Comparison of ENCODE assay signal across 8 cellular contexts in genomic region chr13:39039033-39039432, GRCh38. TPM values are rescaled to one million over a fixed set of nuclear protein-coding genes. Genes with fewer than 3 reads are reported as not detected.
DNase-seq lines count a peak whose midpoint lies in the region; ATAC-seq and TF ChIP-seq lines count a peak whose summit lies in the region.

No MANE protein-coding gene starts in this region.

- H3K9me3 ChIP-seq in left ventricle myocardium inferior (replicated peaks), result no peaks in the 10 kb centered on the region
- H3K9me3 ChIP-seq in liver (ENCODE audit: control insufficient read depth in 4 of 4, low read length in 3 of 4), result no peaks in the 10 kb centered on the region
- H3K9me3 ChIP-seq in vagina, result no peaks in the 10 kb centered on the region

- H3K4me3 Mint-ChIP-seq in activated naive CD8-positive, alpha-beta T cell treated with anti-CD3 and anti-CD28 coated beads, Interleukin-2, amount 10 ng/mL, durations not matched to agents 7 days and 5 days, result peak overlapping the region; percentile 99

- H3K27me3 ChIP-seq in left ventricle myocardium inferior (ENCODE audit: low read depth) (no peaks in the 10 kb centered on the region), liver (ENCODE audit: control insufficient read depth in 4 of 4, insufficient read depth in 4 of 4, low read length in 3 of 4) (no peaks in the 10 kb centered on the region), vagina (no peaks in the 10 kb centered on the region)

- no peak for ATAC-seq in activated naive CD8-positive, alpha-beta T cell treated with anti-CD3 and anti-CD28 coated beads, Interleukin-2, amount 10 ng/mL, durations not matched to agents 7 days and 5 days (ENCODE audit: low read depth)
- ATAC-seq in left lobe of liver, result no peak

- H3K4me1 ChIP-seq in left ventricle myocardium inferior (peaks cover 65% of the 10 kb centered on the region), liver (ENCODE audit: control insufficient read depth in 4 of 4, insufficient read depth in 4 of 4, low read length in 3 of 4) (peaks cover 6 to 49% (median 30%) of the 10 kb centered on the region in 4 donors), vagina (peaks cover 51% of the 10 kb centered on the region)

- intact Hi-C loops in left ventricle myocardium inferior (cut with micrococcal nuclease), result no loop called here
- intact Hi-C loops in cardiac septum (cut with DNase I), result loop anchor here (5.0 kb wide), 1 partner anchor 473 kb away; no protein-coding TSS in a partner anchor
- intact Hi-C loops in vagina (cut with DNase I), result no loop called here

- peak overlapping the region; percentile 100 for H3K27ac Mint-ChIP-seq in activated naive CD8-positive, alpha-beta T cell treated with anti-CD3 and anti-CD28 coated beads, Interleukin-2, amount 10 ng/mL, durations not matched to agents 7 days and 5 days

- H3K36me3 ChIP-seq in left ventricle myocardium inferior (peaks cover 10% of the 10 kb centered on the region), liver (ENCODE audit: control insufficient read depth in 4 of 4, insufficient read depth in 3 of 4, low read depth in 1 of 4, low read length in 3 of 4) (peaks cover 0 to 3% (median 1%) of the 10 kb centered on the region in 4 donors), vagina (no peaks in the 10 kb centered on the region)

- peaks cover 38% of the 10 kb centered on the region for H3K4me1 Mint-ChIP-seq in activated naive CD8-positive, alpha-beta T cell treated with anti-CD3 and anti-CD28 coated beads, Interleukin-2, amount 10 ng/mL, durations not matched to agents 7 days and 5 days

- no peak for TF ChIP-seq CTCF in left ventricle myocardium inferior (IDR thresholded peaks at IDR 0.05; ENCODE audit: borderline replicate concordance)
- TF ChIP-seq CTCF in liver (IDR thresholded peaks at IDR 0.05; ENCODE audit: low read depth, low read length, missing input control), result no peak
- TF ChIP-seq CTCF in vagina (IDR thresholded peaks at IDR 0.05), result no peak

- H3K27ac ChIP-seq in left ventricle myocardium inferior (replicated peaks), result peak overlapping the region; percentile 88
- H3K27ac ChIP-seq in liver (ENCODE audit: low read depth in 1 of 2, low read length in 2 of 2), result peak overlapping the region; percentile 79 to 96
- no peak overlapping the region for H3K27ac ChIP-seq in vagina

- H3K9ac ChIP-seq in liver (ENCODE audit: low read depth in 1 of 2, low read length in 2 of 2), result peak overlapping the region; percentile 71 to 85

- no peaks in the 10 kb centered on the region for H3K9me3 Mint-ChIP-seq in activated naive CD8-positive, alpha-beta T cell treated with anti-CD3 and anti-CD28 coated beads, Interleukin-2, amount 10 ng/mL, durations not matched to agents 7 days and 5 days

- TF ChIP-seq RAD21 in liver (IDR thresholded peaks at IDR 0.05), result no peak

- 10% methylated on average over 7 of the region's 7 CpGs for WGBS in liver

- DNase-seq in left ventricle myocardium inferior, result no peak
- DNase-seq in cardiac septum (ENCODE audit: low spot score), result no peak
- DNase-seq in activated naive CD8-positive, alpha-beta T cell treated with anti-CD3 and anti-CD28 coated beads, Interleukin-2, amount 10 ng/mL, durations not matched to agents 7 days and 5 days, result no peak
- DNase-seq in vagina (ENCODE audit: extremely low spot score in 2 of 2), result no peak
- no peak for DNase-seq in nucleus accumbens (lab: John Stamatoyannopoulos, UW)
- DNase-seq in left lobe of liver (ENCODE audit: low spot score), result no peak
- no peak for DNase-seq in NAMALWA (ENCODE audit: low spot score)

- H3K4me3 ChIP-seq in left ventricle myocardium inferior (peak overlapping the region; percentile 94), liver (ENCODE audit: low read depth in 1 of 3, low read length in 3 of 3) (peak overlapping the region; percentile 63 to 100 (median 90)), vagina (peak overlapping the region; percentile 72 to 74)

- no peaks in the 10 kb centered on the region for H3K27me3 Mint-ChIP-seq in activated naive CD8-positive, alpha-beta T cell treated with anti-CD3 and anti-CD28 coated beads, Interleukin-2, amount 10 ng/mL, durations not matched to agents 7 days and 5 days

- POLR2A ChIA-PET in activated naive CD8-positive, alpha-beta T cell treated with anti-CD3 and anti-CD28 coated beads, Interleukin-2, amount 10 ng/mL, durations not matched to agents 7 days and 5 days (lab: Charles Lee), result interaction anchor here (1.0 to 2.5 kb wide), 3 partner anchors 9 to 21 kb away, joined by 3 to 9 read pairs (median 5); no protein-coding TSS in a partner anchor

- peaks cover 13% of the 10 kb centered on the region for H3K36me3 Mint-ChIP-seq in activated naive CD8-positive, alpha-beta T cell treated with anti-CD3 and anti-CD28 coated beads, Interleukin-2, amount 10 ng/mL, durations not matched to agents 7 days and 5 days

- TF ChIP-seq POLR2A in vagina (IDR thresholded peaks at IDR 0.05), result no peak

TF ChIP-seq in liver, 16 proteins besides CTCF, POLR2A, EP300 and RAD21:
- TF ChIP-seq HNF4G (IDR thresholded peaks at IDR 0.05) (no peak), JUND (IDR thresholded peaks at IDR 0.05) (no peak), ZBTB33 (IDR thresholded peaks at IDR 0.05) (no peak), FOXA2 (IDR thresholded peaks at IDR 0.05) (no peak), GABPA (IDR thresholded peaks at IDR 0.05 in 1 of 2, conservative IDR thresholded peaks at IDR 0.05 in 1 of 2) (no peak), YY1 (IDR thresholded peaks at IDR 0.05) (no peak), SP1 (IDR thresholded peaks at IDR 0.05) (no peak), NR2F2 (IDR thresholded peaks at IDR 0.05) (no peak), HNF4A (conservative IDR thresholded peaks at IDR 0.05) (no peak)
- TF ChIP-seq, protein P1, sequence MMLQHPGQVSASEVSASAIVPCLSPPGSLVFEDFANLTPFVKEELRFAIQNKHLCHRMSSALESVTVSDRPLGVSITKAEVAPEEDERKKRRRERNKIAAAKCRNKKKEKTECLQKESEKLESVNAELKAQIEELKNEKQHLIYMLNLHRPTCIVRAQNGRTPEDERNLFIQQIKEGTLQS (IDR thresholded peaks at IDR 0.05), result no peak
- TF ChIP-seq, protein P2, sequence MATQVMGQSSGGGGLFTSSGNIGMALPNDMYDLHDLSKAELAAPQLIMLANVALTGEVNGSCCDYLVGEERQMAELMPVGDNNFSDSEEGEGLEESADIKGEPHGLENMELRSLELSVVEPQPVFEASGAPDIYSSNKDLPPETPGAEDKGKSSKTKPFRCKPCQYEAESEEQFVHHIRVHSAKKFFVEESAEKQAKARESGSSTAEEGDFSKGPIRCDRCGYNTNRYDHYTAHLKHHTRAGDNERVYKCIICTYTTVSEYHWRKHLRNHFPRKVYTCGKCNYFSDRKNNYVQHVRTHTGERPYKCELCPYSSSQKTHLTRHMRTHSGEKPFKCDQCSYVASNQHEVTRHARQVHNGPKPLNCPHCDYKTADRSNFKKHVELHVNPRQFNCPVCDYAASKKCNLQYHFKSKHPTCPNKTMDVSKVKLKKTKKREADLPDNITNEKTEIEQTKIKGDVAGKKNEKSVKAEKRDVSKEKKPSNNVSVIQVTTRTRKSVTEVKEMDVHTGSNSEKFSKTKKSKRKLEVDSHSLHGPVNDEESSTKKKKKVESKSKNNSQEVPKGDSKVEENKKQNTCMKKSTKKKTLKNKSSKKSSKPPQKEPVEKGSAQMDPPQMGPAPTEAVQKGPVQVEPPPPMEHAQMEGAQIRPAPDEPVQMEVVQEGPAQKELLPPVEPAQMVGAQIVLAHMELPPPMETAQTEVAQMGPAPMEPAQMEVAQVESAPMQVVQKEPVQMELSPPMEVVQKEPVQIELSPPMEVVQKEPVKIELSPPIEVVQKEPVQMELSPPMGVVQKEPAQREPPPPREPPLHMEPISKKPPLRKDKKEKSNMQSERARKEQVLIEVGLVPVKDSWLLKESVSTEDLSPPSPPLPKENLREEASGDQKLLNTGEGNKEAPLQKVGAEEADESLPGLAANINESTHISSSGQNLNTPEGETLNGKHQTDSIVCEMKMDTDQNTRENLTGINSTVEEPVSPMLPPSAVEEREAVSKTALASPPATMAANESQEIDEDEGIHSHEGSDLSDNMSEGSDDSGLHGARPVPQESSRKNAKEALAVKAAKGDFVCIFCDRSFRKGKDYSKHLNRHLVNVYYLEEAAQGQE (IDR thresholded peaks at IDR 0.05), result no peak
- TF ChIP-seq, protein P3, sequence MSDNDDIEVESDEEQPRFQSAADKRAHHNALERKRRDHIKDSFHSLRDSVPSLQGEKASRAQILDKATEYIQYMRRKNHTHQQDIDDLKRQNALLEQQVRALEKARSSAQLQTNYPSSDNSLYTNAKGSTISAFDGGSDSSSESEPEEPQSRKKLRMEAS (IDR thresholded peaks at IDR 0.05), result no peak

RNA-seq across cellular contexts. Expression of gene NHLRC3, which starts 0.8 kb away (rescaled TPM):
- total RNA-seq in left ventricle myocardium inferior (11.8 TPM), cardiac septum (13.2 TPM), liver (10 to 100 TPM; 16.2 TPM), vagina (14.5 TPM), left lobe of liver (16.7 TPM)
- total RNA-seq in activated naive CD8-positive, alpha-beta T cell treated with anti-CD3 and anti-CD28 coated beads, Interleukin-2, amount 10 ng/mL, durations not matched to agents 7 days and 5 days, result 10 to 100 TPM; 28.4 TPM
- 1 to 10 TPM; 8.4 to 9.3 TPM for polyA plus RNA-seq in liver

RNA-seq across cellular contexts. Expression of gene PROSER1, which starts 1.1 kb away (rescaled TPM):
- 14.2 TPM for total RNA-seq in left ventricle myocardium inferior
- 17.5 TPM for total RNA-seq in cardiac septum
- total RNA-seq in activated naive CD8-positive, alpha-beta T cell treated with anti-CD3 and anti-CD28 coated beads, Interleukin-2, amount 10 ng/mL, durations not matched to agents 7 days and 5 days, result 10 to 100 TPM; 47.5 to 55.4 TPM
- total RNA-seq in liver, result 10 to 100 TPM; 11.1 to 11.3 TPM
- 1 to 10 TPM; 3.0 to 3.5 TPM for polyA plus RNA-seq in liver
- 41.3 TPM for total RNA-seq in vagina
- 7.3 TPM for total RNA-seq in left lobe of liver

RNA-seq across cellular contexts. Expression of gene STOML3, which starts 48.4 kb away (rescaled TPM):
- total RNA-seq in left ventricle myocardium inferior, result not detected
- not detected for total RNA-seq in cardiac septum
- not detected for total RNA-seq in activated naive CD8-positive, alpha-beta T cell treated with anti-CD3 and anti-CD28 coated beads, Interleukin-2, amount 10 ng/mL, durations not matched to agents 7 days and 5 days
- not detected for total RNA-seq in liver
- not detected for polyA plus RNA-seq in liver
- total RNA-seq in vagina, result not detected
- total RNA-seq in left lobe of liver, result not detected
